In the genomic region with DNA sequence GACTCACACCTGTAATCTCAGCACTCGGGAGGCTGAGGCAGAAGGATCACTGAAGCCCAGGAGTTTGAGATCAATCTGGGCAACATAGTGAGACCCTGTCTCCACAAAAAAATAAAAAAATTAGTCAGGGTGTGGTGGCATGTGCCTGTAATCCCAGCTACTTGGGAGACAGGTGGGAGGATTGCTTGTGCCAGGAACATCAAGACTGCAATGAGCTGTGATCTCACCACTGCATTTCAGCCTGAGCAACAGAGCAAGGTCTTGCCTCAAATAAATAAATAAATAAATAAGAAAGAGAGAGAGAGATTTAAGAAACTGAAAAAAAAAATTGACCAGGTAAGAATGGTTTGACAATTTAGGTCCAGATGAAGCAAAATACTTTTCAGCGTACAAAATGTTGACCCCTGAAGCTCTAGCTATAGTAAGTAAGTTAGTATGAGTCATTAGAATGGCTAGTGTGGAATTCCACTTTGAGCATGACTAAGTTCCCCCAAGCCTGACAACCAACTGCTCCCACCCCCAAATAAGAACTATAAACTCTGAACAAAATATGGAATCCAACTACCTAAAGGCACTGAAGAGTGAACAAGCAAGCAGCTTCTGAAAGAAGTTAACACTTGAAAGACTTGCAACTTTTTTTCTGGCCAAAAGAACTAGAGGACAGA, we compare ENCODE assay signal across 23 cellular contexts.
A peak's percentile ranks its signal among the peaks of the same experiment; 100 is the strongest.
DNase-seq lines count a peak whose midpoint lies in the region; ATAC-seq and TF ChIP-seq lines count a peak whose summit lies in the region.
"Had no signal": no experiment of that assay in that cellular context is flagged by ENCODE, and none has a peak within 500 bp of the region (broad histone marks: within the 10 kb centered on the region; RNA-seq: fewer than 3 reads in every experiment).

No MANE protein-coding gene starts in this region.

- no peaks in the 10 kb centered on the region for H3K9me2 ChIP-seq in PC-3 (replicated peaks; ENCODE audit: low read length)

- TF ChIP-seq CTCF in PC-3 (conservative IDR thresholded peaks at IDR 0.05; ENCODE audit: low read depth, low read length) (no peak), choroid plexus epithelial cell (conservative IDR thresholded peaks at IDR 0.05; ENCODE audit: low read depth, low read length) (no peak)

- no peaks in the 10 kb centered on the region for H3F3A ChIP-seq in PC-3 (ENCODE audit: low read length, unreplicated experiment)

- DNase-seq in EH (ENCODE audit: low read depth) (peak; percentile 88), PC-3 (peak; percentile 53), choroid plexus epithelial cell (ENCODE audit: low read depth) (peak; percentile 64), non-pigmented ciliary epithelial cell (ENCODE audit: low read depth) (peak; percentile 52), COLO829 (ENCODE audit: low spot score) (no peak), D341Med (ENCODE audit: low spot score) (no peak)
- DNase-seq: activated CD4-positive, CD25-positive, alpha-beta regulatory T cell; amniotic stem cell; BE2C; DMS 273 treated with DMSO at 0.1 percent for 48 hours; KG1; left ventricle myocardium inferior; NCI-H1417 treated with DMSO at 0.1 percent for 48 hours; NCI-H2171; pancreas; small intestine had no signal

- H3K4me3 ChIP-seq in PC-3 (ENCODE audit: low read length) (no peak overlapping the region), choroid plexus epithelial cell (ENCODE audit: low read depth, low read length) (no peak overlapping the region)
- H3K4me3 ChIP-seq: esophagus muscularis mucosa, left ventricle myocardium inferior, pancreas, thoracic aorta had no signal

- peak overlapping the region; percentile 22; the same call in 1 of the 2 replicates for H3K4me2 ChIP-seq in PC-3 (ENCODE audit: low read length)

- no peak overlapping the region for H3K27ac ChIP-seq in PC-3 (ENCODE audit: low read length)
- H3K27ac ChIP-seq: esophagus muscularis mucosa, HL-60, left ventricle myocardium inferior, pancreas, RWPE1, thoracic aorta had no signal

- H3K4me1 ChIP-seq in PC-3 (ENCODE audit: insufficient read depth, low read length): peaks cover 3% of the 10 kb centered on the region; the same call in 1 of the 2 replicates
- H3K4me1 ChIP-seq: BE2C, esophagus muscularis mucosa, left ventricle myocardium inferior had no signal

- peak; percentile 20; the same call in 1 of the 2 replicates for ATAC-seq in PC-3
- ATAC-seq in GM21367 (IDR thresholded peaks at IDR 0.05; ENCODE audit: unreplicated experiment): no peak
- no peak for ATAC-seq in HG03045 (IDR thresholded peaks at IDR 0.05; ENCODE audit: unreplicated experiment)
- ATAC-seq: activated T-helper 17 cell treated with anti-CD3 and anti-CD28 coated beads, Interleukin-2, amount 50 U/mL, for 72 hours; pancreas had no signal

- H4K20me1 ChIP-seq in PC-3 (ENCODE audit: low read length): no peaks in the 10 kb centered on the region

- POLR2A ChIA-PET in PC-3 (lab: Charles Lee; ENCODE audit: unreplicated experiment): no interaction called here

- no peaks in the 10 kb centered on the region for H3K9me3 ChIP-seq in PC-3 (ENCODE audit: low read length)
- H3K9me3 ChIP-seq: BE2C, esophagus muscularis mucosa, pancreas, thoracic aorta had no signal

- H3K9ac ChIP-seq in PC-3 (ENCODE audit: low read length): no peak overlapping the region

- intact Hi-C loops in PC-3 (cut with micrococcal nuclease): no loop called here

- no peak overlapping the region for H2AFZ ChIP-seq in PC-3 (ENCODE audit: low read length)

- no peaks in the 10 kb centered on the region for H3K27me3 ChIP-seq in PC-3 (ENCODE audit: low read length)
- H3K27me3 ChIP-seq: BE2C, esophagus muscularis mucosa, pancreas had no signal

- BruUV-seq in PC-3 (replicated peaks; lab: Mats Ljungman, UMichigan): no TSS peak

- H3K36me3 ChIP-seq in PC-3 (ENCODE audit: low read depth, low read length): no peaks in the 10 kb centered on the region
- H3K36me3 ChIP-seq: BE2C, esophagus muscularis mucosa, left ventricle myocardium inferior, pancreas, thoracic aorta had no signal

- H3K79me2 ChIP-seq in PC-3 (ENCODE audit: low read length): no peaks in the 10 kb centered on the region

- CTCF ChIA-PET in PC-3 (lab: Charles Lee): no interaction called here

Comparison
In these comparisons a context has a peak if more than half of its experiments do, and no peak if none do; other contexts are left out.
1. DNase-seq: peak in EH (single experiment), PC-3 (single experiment), choroid plexus epithelial cell (single experiment) and non-pigmented ciliary epithelial cell (single experiment); none in COLO829 (single experiment) and D341Med (single experiment).